ENCODE assay signal across 1 cellular context in genomic region chr18:11108956-11109355, GRCh38.
TF ChIP-seq lines count a peak whose summit lies in the region.

No MANE protein-coding gene starts in this region.

TF ChIP-seq in SK-N-SH treated with all-trans-retinoic acid at 6 μM for 48 hours, 23 proteins besides CTCF, POLR2A, EP300 and RAD21 (continued from another document):
- TF ChIP-seq TSHZ2 (CRISPR knock-in tag; IDR thresholded peaks at IDR 0.05) (no peak), ZNF8 (CRISPR knock-in tag; IDR thresholded peaks at IDR 0.05) (no peak)
TF ChIP-seq in SK-N-SH treated with all-trans-retinoic acid at 6 μM for 48 hours: peak in this region for 0.
